Comparison of ENCODE assay signal across 8 cellular contexts in genomic region chr2:203650860-203651613, GRCh38. TPM values are rescaled to one million over a fixed set of nuclear protein-coding genes. Genes with fewer than 3 reads are reported as not detected.
DNase-seq lines count a peak whose midpoint lies in the region; FAIRE-seq and TF ChIP-seq lines count a peak whose summit lies in the region.

No MANE protein-coding gene starts in this region.

- H3K4me3 ChIP-seq in BLaER1 treated with 17β-estradiol and CSF1 and Interleukin-3, amounts not matched to agents 10 nM and 100 nM, result no peak overlapping the region
- H3K4me3 ChIP-seq in keratinocyte (ENCODE audit: control insufficient read depth in 2 of 3, extremely low read depth in 1 of 3, insufficient read depth in 2 of 3, low read depth in 1 of 3, low read length in 3 of 3), result no peak overlapping the region
- no peak overlapping the region for H3K4me3 ChIP-seq in tibial artery

- peaks cover 2% of the 10 kb centered on the region for H3K27me3 Mint-ChIP-seq in activated CD4-positive, alpha-beta T cell treated with anti-CD3 and anti-CD28 coated beads, Interleukin-2, amount 10 ng/mL, durations not matched to agents 7 days and 5 days
- no peaks in the 10 kb centered on the region for H3K27me3 Mint-ChIP-seq in activated CD4-positive, alpha-beta memory T cell treated with anti-CD3 and anti-CD28 coated beads, Interleukin-2, amount 10 ng/mL, durations not matched to agents 7 days and 5 days

- CTCF ChIA-PET in activated CD4-positive, alpha-beta T cell treated with anti-CD3 and anti-CD28 coated beads, Interleukin-2, amount 10 ng/mL, durations not matched to agents 7 days and 5 days (lab: Charles Lee), result interaction anchor here (1.3 kb wide), 2 partner anchors 164 to 742 kb away, joined by 3 read pairs; no protein-coding TSS in a partner anchor
- CTCF ChIA-PET in activated CD4-positive, alpha-beta memory T cell treated with anti-CD3 and anti-CD28 coated beads, Interleukin-2, amount 10 ng/mL, durations not matched to agents 7 days and 5 days (lab: Charles Lee), result interaction anchor here (0.7 to 2.8 kb wide), 8 partner anchors 14 to 989 kb away, joined by 3 to 13 read pairs (median 3); no protein-coding TSS in a partner anchor

- H3K9me3 Mint-ChIP-seq in activated CD4-positive, alpha-beta T cell treated with anti-CD3 and anti-CD28 coated beads, Interleukin-2, amount 10 ng/mL, durations not matched to agents 7 days and 5 days, result peaks cover 1% of the 10 kb centered on the region
- H3K9me3 Mint-ChIP-seq in activated CD4-positive, alpha-beta memory T cell treated with anti-CD3 and anti-CD28 coated beads, Interleukin-2, amount 10 ng/mL, durations not matched to agents 7 days and 5 days, result no peaks in the 10 kb centered on the region

- H3K9me1 ChIP-seq in keratinocyte (ENCODE audit: control insufficient read depth, extremely low read depth, insufficient read depth, low read length), result no peaks in the 10 kb centered on the region

- H3K4me1 ChIP-seq in BLaER1 treated with 17β-estradiol and CSF1 and Interleukin-3, amounts not matched to agents 10 nM and 100 nM, result peaks cover 21 to 83% (median 36%) of the 10 kb centered on the region in 10 experiments
- peaks cover 21% of the 10 kb centered on the region for H3K4me1 ChIP-seq in keratinocyte (ENCODE audit: control insufficient read depth, extremely low read depth, insufficient read depth, low read length)
- peaks cover 0 to 35% (median 25%) of the 10 kb centered on the region in 4 donors for H3K4me1 ChIP-seq in tibial artery

- dilution Hi-C loops in keratinocyte (cut with MboI; ENCODE audit: extremely low pct_ligation_motif_present, low sequenced_read_pairs), result no loop called here

- H3K36me3 Mint-ChIP-seq in activated CD4-positive, alpha-beta T cell treated with anti-CD3 and anti-CD28 coated beads, Interleukin-2, amount 10 ng/mL, durations not matched to agents 7 days and 5 days (ENCODE audit: low read depth), result no peaks in the 10 kb centered on the region
- no peaks in the 10 kb centered on the region for H3K36me3 Mint-ChIP-seq in activated CD4-positive, alpha-beta memory T cell treated with anti-CD3 and anti-CD28 coated beads, Interleukin-2, amount 10 ng/mL, durations not matched to agents 7 days and 5 days (ENCODE audit: low read depth)

- peak; percentile 37 to 63 (median 58) for TF ChIP-seq CTCF in keratinocyte (optimal IDR thresholded peaks at IDR 0.05 in 1 of 3, IDR thresholded peaks at IDR 0.05 in 1 of 3, conservative IDR thresholded peaks at IDR 0.05 in 1 of 3; ENCODE audit: extremely low read depth in 1 of 3, insufficient read depth in 2 of 3, low read length in 3 of 3)
- peak; percentile 45 to 56 for TF ChIP-seq CTCF in tibial artery (IDR thresholded peaks at IDR 0.05)

- H3K9me3 ChIP-seq in BLaER1 treated with 17β-estradiol and CSF1 and Interleukin-3, amounts not matched to agents 10 nM and 100 nM (replicated peaks in 1 of 11), result peaks cover 0 to 10% (median 9%) of the 10 kb centered on the region in 11 experiments; a peak in 18 of 22 replicates
- H3K9me3 ChIP-seq in keratinocyte (ENCODE audit: control insufficient read depth, low read depth, low read length), result no peaks in the 10 kb centered on the region
- no peaks in the 10 kb centered on the region for H3K9me3 ChIP-seq in tibial artery

- no peaks in the 10 kb centered on the region for H4K20me1 ChIP-seq in BLaER1 treated with 17β-estradiol and CSF1 and Interleukin-3, amounts not matched to agents 10 nM and 100 nM
- no peaks in the 10 kb centered on the region for H4K20me1 ChIP-seq in keratinocyte (ENCODE audit: control insufficient read depth, extremely low read depth, insufficient read depth, low read length)

- peaks cover 25% of the 10 kb centered on the region for H3K4me1 Mint-ChIP-seq in activated CD4-positive, alpha-beta T cell treated with anti-CD3 and anti-CD28 coated beads, Interleukin-2, amount 10 ng/mL, durations not matched to agents 7 days and 5 days
- H3K4me1 Mint-ChIP-seq in activated CD4-positive, alpha-beta memory T cell treated with anti-CD3 and anti-CD28 coated beads, Interleukin-2, amount 10 ng/mL, durations not matched to agents 7 days and 5 days, result peaks cover 11% of the 10 kb centered on the region

- no peak for DNase-seq in GM19239 (ENCODE audit: insufficient read length, low spot score)
- peak; percentile 75 for DNase-seq in NCI-H2227 treated with DMSO at 0.1 percent for 48 hours (lab: John Stamatoyannopoulos, UW)
- peak; percentile 72 for DNase-seq in astrocyte of the hippocampus (ENCODE audit: low read depth, low spot score)
- no peak for DNase-seq in keratinocyte (ENCODE audit: low read depth, low spot score)
- DNase-seq in tibial artery, result no peak
- no peak for DNase-seq in activated CD4-positive, alpha-beta T cell treated with anti-CD3 and anti-CD28 coated beads, Interleukin-2, amount 10 ng/mL, durations not matched to agents 7 days and 5 days
- no peak for DNase-seq in activated CD4-positive, alpha-beta memory T cell treated with anti-CD3 and anti-CD28 coated beads, Interleukin-2, amount 10 ng/mL, durations not matched to agents 7 days and 5 days

- FAIRE-seq in GM19239 (lab: Jason Lieb, UNC) (peak; percentile 73), keratinocyte (lab: Jason Lieb, UNC) (peak; percentile 88)

- peak overlapping the region in 3 of 11 experiments; percentile 68 to 74 (median 71); a peak in 4 of 22 replicates for H3K9ac ChIP-seq in BLaER1 treated with 17β-estradiol and CSF1 and Interleukin-3, amounts not matched to agents 10 nM and 100 nM
- H3K9ac ChIP-seq in keratinocyte (ENCODE audit: control insufficient read depth, extremely low read depth, insufficient read depth, low read length), result no peak overlapping the region

- H3K4me3 Mint-ChIP-seq in activated CD4-positive, alpha-beta T cell treated with anti-CD3 and anti-CD28 coated beads, Interleukin-2, amount 10 ng/mL, durations not matched to agents 7 days and 5 days, result no peak overlapping the region
- no peak overlapping the region for H3K4me3 Mint-ChIP-seq in activated CD4-positive, alpha-beta memory T cell treated with anti-CD3 and anti-CD28 coated beads, Interleukin-2, amount 10 ng/mL, durations not matched to agents 7 days and 5 days

- peak overlapping the region; percentile 58 to 88 (median 79) for H3K4me2 ChIP-seq in BLaER1 treated with 17β-estradiol and CSF1 and Interleukin-3, amounts not matched to agents 10 nM and 100 nM
- H3K4me2 ChIP-seq in keratinocyte (ENCODE audit: control insufficient read depth, extremely low read depth, insufficient read depth, low read depth, low read length), result no peak overlapping the region

- H2AFZ ChIP-seq in keratinocyte (ENCODE audit: control insufficient read depth, low read length), result no peak overlapping the region

- peak overlapping the region; percentile 3 to 85 (median 50); a peak in 16 of 22 replicates for H3K27ac ChIP-seq in BLaER1 treated with 17β-estradiol and CSF1 and Interleukin-3, amounts not matched to agents 10 nM and 100 nM
- H3K27ac ChIP-seq in keratinocyte (ENCODE audit: control insufficient read depth, insufficient read depth, low read length), result no peak overlapping the region
- H3K27ac ChIP-seq in tibial artery, result peak overlapping the region; percentile 44 to 53

- no peaks in the 10 kb centered on the region for H3K27me3 ChIP-seq in BLaER1 treated with 17β-estradiol and CSF1 and Interleukin-3, amounts not matched to agents 10 nM and 100 nM
- H3K27me3 ChIP-seq in keratinocyte (ENCODE audit: control insufficient read depth, extremely low read depth, insufficient read depth, low read length) (no peaks in the 10 kb centered on the region), tibial artery (no peaks in the 10 kb centered on the region)

- H3K36me3 ChIP-seq in BLaER1 treated with 17β-estradiol and CSF1 and Interleukin-3, amounts not matched to agents 10 nM and 100 nM, result no peaks in the 10 kb centered on the region
- H3K36me3 ChIP-seq in keratinocyte (ENCODE audit: control insufficient read depth in 2 of 2, extremely low read depth in 1 of 2, insufficient read depth in 2 of 2, low read length in 2 of 2) (no peaks in the 10 kb centered on the region), tibial artery (no peaks in the 10 kb centered on the region)

- POLR2A ChIA-PET in activated CD4-positive, alpha-beta T cell treated with anti-CD3 and anti-CD28 coated beads, Interleukin-2, amount 10 ng/mL, durations not matched to agents 7 days and 5 days (lab: Charles Lee), result no interaction called here
- POLR2A ChIA-PET in activated CD4-positive, alpha-beta memory T cell treated with anti-CD3 and anti-CD28 coated beads, Interleukin-2, amount 10 ng/mL, durations not matched to agents 7 days and 5 days (lab: Charles Lee), result no interaction called here

- intact Hi-C loops in tibial artery (cut with DNase I; ENCODE audit: low total_unique reads), result loop anchor here (5.0 to 10.0 kb wide), 2 partner anchors 164 to 169 kb away; no protein-coding TSS in a partner anchor

- H3K27ac Mint-ChIP-seq in activated CD4-positive, alpha-beta T cell treated with anti-CD3 and anti-CD28 coated beads, Interleukin-2, amount 10 ng/mL, durations not matched to agents 7 days and 5 days, result no peak overlapping the region
- H3K27ac Mint-ChIP-seq in activated CD4-positive, alpha-beta memory T cell treated with anti-CD3 and anti-CD28 coated beads, Interleukin-2, amount 10 ng/mL, durations not matched to agents 7 days and 5 days, result no peak overlapping the region

- no peaks in the 10 kb centered on the region for H3K79me2 ChIP-seq in keratinocyte (ENCODE audit: control insufficient read depth, insufficient read depth, low read length)

RNA-seq across cellular contexts. Expression of gene CD28, which starts 55.4 kb away (rescaled TPM):
- polyA plus RNA-seq in keratinocyte, result 0.01 TPM in 1 of 3 replicates, not detected in the others
- not detected for polyA plus RNA-seq in keratinocyte (2011; ENCODE audit: low read depth)
- polyA plus RNA-seq in keratinocyte (2011; cell fraction: cytosol; rRNA removed), result not detected in 2 replicates
- polyA plus RNA-seq in keratinocyte (2011; cell fraction: nucleus; rRNA removed), result not detected in 2 replicates
- polyA plus RNA-seq in keratinocyte (2012; ENCODE audit: low replicate concordance), result not detected in 2 replicates
- polyA minus RNA-seq in keratinocyte, result not detected in 3 replicates
- polyA minus RNA-seq in keratinocyte (2011; cell fraction: cytosol; rRNA and poly(A)+ RNA removed), result not detected
- polyA minus RNA-seq in keratinocyte (2011; cell fraction: nucleus; rRNA and poly(A)+ RNA removed), result not detected in 2 replicates
- total RNA-seq in activated CD4-positive, alpha-beta T cell treated with anti-CD3 and anti-CD28 coated beads, Interleukin-2, amount 10 ng/mL, durations not matched to agents 7 days and 5 days, result 100 to 1,000 TPM; 151 to 163 TPM
- total RNA-seq in activated CD4-positive, alpha-beta memory T cell treated with anti-CD3 and anti-CD28 coated beads, Interleukin-2, amount 10 ng/mL, durations not matched to agents 7 days and 5 days, result 100 to 1,000 TPM; 194 to 205 TPM

Comparison
In these comparisons a context has a peak if more than half of its experiments do, and no peak if none do; other contexts are left out.
1. DNase-seq: peak in NCI-H2227 treated with DMSO at 0.1 percent for 48 hours (single experiment) and astrocyte of the hippocampus (single experiment); none in GM19239 (single experiment), keratinocyte (single experiment), tibial artery (0 of 2), activated CD4-positive, alpha-beta T cell treated with anti-CD3 and anti-CD28 coated beads, Interleukin-2, amount 10 ng/mL, durations not matched to agents 7 days and 5 days (single experiment) and activated CD4-positive, alpha-beta memory T cell treated with anti-CD3 and anti-CD28 coated beads, Interleukin-2, amount 10 ng/mL, durations not matched to agents 7 days and 5 days (single experiment).